ENCODE assay signal across 28 cellular contexts in genomic region chr11:45752136-45752535, GRCh38.
"Had no signal": no experiment of that assay in that cellular context is flagged by ENCODE, and none has a peak within 500 bp of the region (broad histone marks: within the 10 kb centered on the region; RNA-seq: fewer than 3 reads in every experiment).

No MANE protein-coding gene starts in this region.

- H3K4me1 ChIP-seq: colonic mucosa, foreskin keratinocyte, left lung, psoas muscle, right lobe of liver, thyroid gland had no signal

- H3K4me3 Mint-ChIP-seq: dendritic cell treated with granulocyte-macrophage colony-stimulating factor and Interleukin-4, amounts not matched to agents 40 ng/mL and 50 ng/mL, for 4 days; endodermal cell; naive thymus-derived CD8-positive, alpha-beta T cell; nephron progenitor cell; stimulated activated naive CD8-positive, alpha-beta T cell treated with anti-CD3 and anti-CD28 coated beads, Interleukin-15, amount 100 ng/mL, for 72 hours had no signal

- H3K27ac Mint-ChIP-seq: dendritic cell treated with granulocyte-macrophage colony-stimulating factor and Interleukin-4, amounts not matched to agents 40 ng/mL and 50 ng/mL, for 4 days; endodermal cell; naive thymus-derived CD8-positive, alpha-beta T cell; nephron progenitor cell; stimulated activated naive CD8-positive, alpha-beta T cell treated with anti-CD3 and anti-CD28 coated beads, Interleukin-15, amount 100 ng/mL, for 72 hours had no signal

- H3K36me3 ChIP-seq: colonic mucosa, gastroesophageal sphincter, heart right ventricle, left lung, ovary, right lobe of liver, suprapubic skin, thyroid gland, vagina had no signal

- H3K9me3 Mint-ChIP-seq: dendritic cell treated with granulocyte-macrophage colony-stimulating factor and Interleukin-4, amounts not matched to agents 40 ng/mL and 50 ng/mL, for 4 days; endodermal cell; naive thymus-derived CD8-positive, alpha-beta T cell; nephron progenitor cell; stimulated activated naive CD8-positive, alpha-beta T cell treated with anti-CD3 and anti-CD28 coated beads, Interleukin-15, amount 100 ng/mL, for 72 hours had no signal

- H3K4me3 ChIP-seq: colonic mucosa, gastroesophageal sphincter, heart right ventricle, left lung, ovary, psoas muscle, right lobe of liver, suprapubic skin, thyroid gland, vagina had no signal

- H3K4me1 Mint-ChIP-seq: naive thymus-derived CD8-positive, alpha-beta T cell; stimulated activated naive CD8-positive, alpha-beta T cell treated with anti-CD3 and anti-CD28 coated beads, Interleukin-15, amount 100 ng/mL, for 72 hours had no signal

- DNase-seq: colonic mucosa; effector CD8-positive, alpha-beta T cell; endodermal cell; foreskin keratinocyte; heart right ventricle; left cardiac atrium; left lung; mesenchymal stem cell; naive thymus-derived CD8-positive, alpha-beta T cell; psoas muscle; right lobe of liver; small intestine; stimulated activated CD4-positive, alpha-beta T cell treated with anti-CD3 and anti-CD28 coated beads, Interleukin-12 subunit alpha, Interleukin-12 subunit beta, amount 100 ng/mL, for 4 hours; stimulated activated CD4-positive, alpha-beta T cell treated with anti-CD3 and anti-CD28 coated beads, Interleukin-1b, Interleukin-23, amount 100 ng/mL, for 48 hours; stimulated activated CD4-positive, alpha-beta T cell treated with anti-CD3 and anti-CD28 coated beads, Interleukin-4, amount 100 ng/mL, for 1 hour; stimulated activated CD8-positive, alpha-beta memory T cell treated with anti-CD3 and anti-CD28 coated beads, Interleukin-4, amount 100 ng/mL, for 48 hours; stimulated activated naive CD4-positive, alpha-beta T cell; stimulated activated naive CD8-positive, alpha-beta T cell treated with anti-CD3 and anti-CD28 coated beads, Interleukin-15, amount 100 ng/mL, for 72 hours; thyroid gland; trophoblast cell had no signal

- H3K9me3 ChIP-seq: colonic mucosa, gastroesophageal sphincter, heart right ventricle, left lung, ovary, psoas muscle, right lobe of liver, suprapubic skin, thyroid gland, vagina had no signal

- ATAC-seq: esophagus mucosa; foreskin keratinocyte; gastroesophageal sphincter; heart right ventricle; left cardiac atrium; left lung; naive thymus-derived CD8-positive, alpha-beta T cell; psoas muscle; right lobe of liver; stimulated activated naive CD8-positive, alpha-beta T cell treated with anti-CD3 and anti-CD28 coated beads, Interleukin-15, amount 100 ng/mL, for 72 hours had no signal

- H3K27ac ChIP-seq: colonic mucosa, epithelial cell of prostate, foreskin keratinocyte, gastroesophageal sphincter, heart right ventricle, left lung, psoas muscle, right lobe of liver, suprapubic skin, thyroid gland, vagina had no signal

- H3K36me3 Mint-ChIP-seq: naive thymus-derived CD8-positive, alpha-beta T cell had no signal

- H3K27me3 ChIP-seq: colonic mucosa, heart right ventricle, ovary, right lobe of liver, thyroid gland, vagina had no signal
